16 cellular contexts compared by ENCODE assay signal in the genomic region with DNA sequence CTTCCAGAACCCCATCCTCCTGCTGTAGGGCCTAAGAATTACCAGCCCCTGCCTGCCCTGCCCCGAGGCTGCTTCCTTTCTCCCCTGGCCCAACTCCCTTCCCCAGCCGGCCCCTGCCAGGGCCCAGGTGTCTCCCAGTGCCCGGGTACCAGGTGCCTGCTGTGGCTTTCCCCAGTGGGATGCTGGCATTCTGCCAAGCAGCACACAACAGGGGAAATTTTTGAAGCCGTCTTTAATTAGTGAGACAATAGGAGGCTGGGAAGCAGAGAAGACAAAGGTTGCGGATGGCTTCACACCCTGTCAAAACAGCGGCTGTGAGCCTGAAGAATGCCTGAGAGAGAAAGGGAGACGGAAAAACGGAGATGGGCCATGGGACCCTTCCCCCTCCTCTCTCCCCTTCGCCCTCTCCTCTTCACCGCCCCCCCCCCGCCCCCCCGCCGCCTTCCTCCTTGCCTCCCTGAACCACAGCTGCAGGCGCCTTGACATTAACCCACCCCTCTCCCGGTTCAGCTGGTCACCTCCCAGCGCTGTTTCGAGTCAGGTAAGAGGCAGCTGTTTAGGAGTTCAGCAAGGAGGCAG.
DNase-seq lines count a peak whose midpoint lies in the region; ATAC-seq and TF ChIP-seq lines count a peak whose summit lies in the region.
"Had no signal": no experiment of that assay in that cellular context is flagged by ENCODE, and none has a peak within 500 bp of the region (broad histone marks: within the 10 kb centered on the region; RNA-seq: fewer than 3 reads in every experiment).

No MANE protein-coding gene starts in this region.

- no peaks in the 10 kb centered on the region for H3K79me2 ChIP-seq in DND-41 (ENCODE audit: insufficient read depth, low read length)

- H3K27ac Mint-ChIP-seq in nephron progenitor cell = no peak overlapping the region
- H3K27ac Mint-ChIP-seq: activated CD4-positive, alpha-beta T cell treated with anti-CD3 and anti-CD28 coated beads, Interleukin-2, amount 10 ng/mL, durations not matched to agents 24 days and 14 days; activated naive CD8-positive, alpha-beta T cell treated with anti-CD3 and anti-CD28 coated beads, Interleukin-2, amount 50 U/mL, for 24 hours; T-cell had no signal

- peak overlapping the region; percentile 36 for H3K4me3 Mint-ChIP-seq in nephron progenitor cell
- H3K4me3 Mint-ChIP-seq: activated CD4-positive, alpha-beta T cell treated with anti-CD3 and anti-CD28 coated beads, Interleukin-2, amount 10 ng/mL, durations not matched to agents 24 days and 14 days; activated naive CD8-positive, alpha-beta T cell treated with anti-CD3 and anti-CD28 coated beads, Interleukin-2, amount 50 U/mL, for 24 hours; T-cell had no signal

- H3K4me1 Mint-ChIP-seq in nephron progenitor cell = peaks cover 46% of the 10 kb centered on the region
- H3K4me1 Mint-ChIP-seq: T-cell had no signal

- DNase-seq in DND-41 (peak; percentile 12), NCI-H128 (lab: John Stamatoyannopoulos, UW; ENCODE audit: unreplicated experiment) (peak; percentile 64), NT2/D1 (ENCODE audit: low read depth, low spot score) (peak; percentile 75), nephron progenitor cell (no peak), pons (ENCODE audit: low spot score) (no peak)
- DNase-seq: activated CD4-positive, alpha-beta T cell treated with anti-CD3 and anti-CD28 coated beads, Interleukin-2, amount 10 ng/mL, durations not matched to agents 24 days and 14 days; activated naive CD8-positive, alpha-beta T cell treated with anti-CD3 and anti-CD28 coated beads, Interleukin-2, amount 50 U/mL, for 24 hours; activated T-cell treated with anti-CD3 and anti-CD28 coated beads, Interleukin-2, amount 50 U/mL, for 48 hours; erythroblast; heart left ventricle; lower lobe of right lung; small intestine; T-cell had no signal

- H3K4me2 ChIP-seq in DND-41 (ENCODE audit: insufficient read depth, low read length) = no peak overlapping the region

- H3K9me3 Mint-ChIP-seq in nephron progenitor cell = no peaks in the 10 kb centered on the region
- H3K9me3 Mint-ChIP-seq: activated CD4-positive, alpha-beta T cell treated with anti-CD3 and anti-CD28 coated beads, Interleukin-2, amount 10 ng/mL, durations not matched to agents 24 days and 14 days; activated naive CD8-positive, alpha-beta T cell treated with anti-CD3 and anti-CD28 coated beads, Interleukin-2, amount 50 U/mL, for 24 hours; T-cell had no signal

- no peak overlapping the region for H3K27ac ChIP-seq in DND-41 (ENCODE audit: low read length)
- H3K27ac ChIP-seq: lower lobe of right lung had no signal

- H3K9ac ChIP-seq in DND-41 (ENCODE audit: low read depth, low read length) = no peak overlapping the region
- H3K9ac ChIP-seq in NT2/D1 (ENCODE audit: insufficient read length, low read depth) = no peak overlapping the region

- no peaks in the 10 kb centered on the region; the same call in 1 of the 2 replicates for H3K4me1 ChIP-seq in DND-41 (ENCODE audit: insufficient read depth, low read length)
- peaks cover 14% of the 10 kb centered on the region for H3K4me1 ChIP-seq in NT2/D1 (ENCODE audit: insufficient read depth, insufficient read length)
- H3K4me1 ChIP-seq: lower lobe of right lung had no signal

- H3K27me3 Mint-ChIP-seq in nephron progenitor cell (ENCODE audit: low read depth, poor library complexity) = peaks cover 59% of the 10 kb centered on the region

- no peaks in the 10 kb centered on the region for H4K20me1 ChIP-seq in DND-41 (ENCODE audit: insufficient read depth, low read length)

- TF ChIP-seq CTCF in DND-41 (IDR thresholded peaks at IDR 0.05; ENCODE audit: borderline replicate concordance, extremely low read depth, low read length, poor library complexity, severe bottlenecking) = no peak
- TF ChIP-seq CTCF in nephron progenitor cell (IDR thresholded peaks at IDR 0.05) = no peak

- no peaks in the 10 kb centered on the region for H3K36me3 ChIP-seq in DND-41 (ENCODE audit: insufficient read depth, low read length)
- peaks cover 4% of the 10 kb centered on the region for H3K36me3 ChIP-seq in NT2/D1 (ENCODE audit: insufficient read depth, insufficient read length, low read length)
- H3K36me3 ChIP-seq: heart left ventricle, lower lobe of right lung had no signal

- H3K27me3 ChIP-seq in DND-41 (ENCODE audit: insufficient read depth, low read length, poor library complexity) (peaks cover 33% of the 10 kb centered on the region), NT2/D1 (ENCODE audit: insufficient read depth, insufficient read length) (no peaks in the 10 kb centered on the region)

- H2AFZ ChIP-seq in DND-41 (ENCODE audit: low read depth, low read length) = no peak overlapping the region

- ATAC-seq in DND-41 (ENCODE audit: insufficient read depth, low read depth) = 0 out of 3 replicates have a peak, but pooled peaks have one; percentile 33
- ATAC-seq in GM19023 (IDR thresholded peaks at IDR 0.05; ENCODE audit: unreplicated experiment) = no peak
- ATAC-seq in GM19452 (IDR thresholded peaks at IDR 0.05; ENCODE audit: unreplicated experiment) = no peak
- ATAC-seq: activated naive CD8-positive, alpha-beta T cell treated with anti-CD3 and anti-CD28 coated beads, Interleukin-2, amount 50 U/mL, for 24 hours; heart left ventricle; lower lobe of right lung; Panc1; T-cell had no signal

- H3K9me3 ChIP-seq in DND-41 (ENCODE audit: insufficient read depth, low read length, severe bottlenecking) (no peaks in the 10 kb centered on the region), NT2/D1 (ENCODE audit: insufficient read depth, low read length) (no peaks in the 10 kb centered on the region)
- H3K9me3 ChIP-seq: heart left ventricle, lower lobe of right lung had no signal

- no peaks in the 10 kb centered on the region for H3K36me3 Mint-ChIP-seq in nephron progenitor cell (ENCODE audit: low read depth)
- H3K36me3 Mint-ChIP-seq: T-cell had no signal

- H3K4me3 ChIP-seq in DND-41 (ENCODE audit: low read depth in 1 of 2, low read length in 2 of 2) (no peak overlapping the region), NT2/D1 (ENCODE audit: insufficient read length, low read depth) (no peak overlapping the region)
- H3K4me3 ChIP-seq: heart left ventricle, lower lobe of right lung had no signal

Comparison
In these comparisons a context has a peak if more than half of its experiments do, and no peak if none do; other contexts are left out.
1. DNase-seq: peak in DND-41 (single experiment), NCI-H128 (single experiment) and NT2/D1 (single experiment); none in nephron progenitor cell (single experiment) and pons (single experiment).